Comparison of ENCODE assay signal across 7 cellular contexts in genomic region chr17:17663160-17664072, GRCh38. TPM values are rescaled to one million over a fixed set of nuclear protein-coding genes. Genes with fewer than 3 reads are reported as not detected.
A peak's percentile ranks its signal among the peaks of the same experiment; 100 is the strongest.
DNase-seq lines count a peak whose midpoint lies in the region; ATAC-seq and TF ChIP-seq lines count a peak whose summit lies in the region.

No MANE protein-coding gene starts in this region.

- peaks cover 13% of the 10 kb centered on the region for H3K9me3 Mint-ChIP-seq in activated CD4-positive, alpha-beta memory T cell treated with anti-CD3 and anti-CD28 coated beads for 36 hours
- H3K9me3 Mint-ChIP-seq in nephron, result peaks cover 13% of the 10 kb centered on the region

- peaks cover 2% of the 10 kb centered on the region for H3K36me3 Mint-ChIP-seq in activated CD4-positive, alpha-beta memory T cell treated with anti-CD3 and anti-CD28 coated beads for 36 hours
- H3K36me3 Mint-ChIP-seq in nephron (ENCODE audit: low read depth), result no peaks in the 10 kb centered on the region

- TF ChIP-seq POLR2A in stomach (IDR thresholded peaks at IDR 0.05), result no peak

- CTCF ChIA-PET in activated CD4-positive, alpha-beta memory T cell treated with anti-CD3 and anti-CD28 coated beads for 36 hours (lab: Charles Lee), result interaction anchor here (1.0 to 2.2 kb wide), 2 partner anchors 9 to 22 kb away, joined by 3 to 5 read pairs; no protein-coding TSS in a partner anchor

- H3K27me3 ChIP-seq in stomach, result peaks cover 0 to 9% (median 0%) of the 10 kb centered on the region in 3 donors

- H3K4me3 ChIP-seq in stomach, result no peak overlapping the region

- no peaks in the 10 kb centered on the region for H3K36me3 ChIP-seq in stomach

- H3K4me3 Mint-ChIP-seq in activated CD4-positive, alpha-beta memory T cell treated with anti-CD3 and anti-CD28 coated beads for 36 hours, result peak overlapping the region; percentile 21
- H3K4me3 Mint-ChIP-seq in nephron, result peak overlapping the region in 2 of 3 experiments; percentile 22 to 41

- DNase-seq in NCI-H2227 treated with DMSO at 0.1 percent for 48 hours (lab: John Stamatoyannopoulos, UW) (peak; percentile 76), stomach (peak; percentile 44)
- peak; percentile 79 for DNase-seq in activated CD4-positive, alpha-beta memory T cell treated with anti-CD3 and anti-CD28 coated beads for 36 hours
- DNase-seq in effector CD8-positive, alpha-beta T cell (lab: John Stamatoyannopoulos, UW), result peak; percentile 66

- intact Hi-C loops in activated CD4-positive, alpha-beta memory T cell treated with anti-CD3 and anti-CD28 coated beads for 36 hours (cut with micrococcal nuclease), result no loop called here
- intact Hi-C loops in stomach (cut with DNase I; ENCODE audit: low total_unique reads), result no loop called here

- 23 to 35% (median 28%) methylated on average over 7 to 19 of the region's 19 CpGs for WGBS in stomach, 5 donors

- H3K4me1 ChIP-seq in stomach, result peaks cover 0 to 14% (median 5%) of the 10 kb centered on the region in 4 donors

- no peaks in the 10 kb centered on the region for H3K27me3 Mint-ChIP-seq in activated CD4-positive, alpha-beta memory T cell treated with anti-CD3 and anti-CD28 coated beads for 36 hours
- peaks cover 14% of the 10 kb centered on the region for H3K27me3 Mint-ChIP-seq in nephron (ENCODE audit: low read depth)

- ATAC-seq in GM18517 (IDR thresholded peaks at IDR 0.05; ENCODE audit: unreplicated experiment), result peak; percentile 78
- ATAC-seq in HG02642 (IDR thresholded peaks at IDR 0.05; ENCODE audit: poor library complexity, unreplicated experiment), result peak; percentile 75

- H3K27ac ChIP-seq in stomach, result no peak overlapping the region

- TF ChIP-seq CTCF in nephron (IDR thresholded peaks at IDR 0.05; ENCODE audit: unreplicated experiment in 3 of 3), result no peak
- TF ChIP-seq CTCF in stomach (IDR thresholded peaks at IDR 0.05), result no peak

- peaks cover 12% of the 10 kb centered on the region for H3K4me1 Mint-ChIP-seq in activated CD4-positive, alpha-beta memory T cell treated with anti-CD3 and anti-CD28 coated beads for 36 hours (ENCODE audit: low read depth)
- peaks cover 22% of the 10 kb centered on the region for H3K4me1 Mint-ChIP-seq in nephron

- peaks cover 0 to 12% (median 9%) of the 10 kb centered on the region in 4 donors for H3K9me3 ChIP-seq in stomach

- H3K27ac Mint-ChIP-seq in activated CD4-positive, alpha-beta memory T cell treated with anti-CD3 and anti-CD28 coated beads for 36 hours, result no peak overlapping the region
- peak overlapping the region; percentile 57 to 69 (median 64) for H3K27ac Mint-ChIP-seq in nephron

- no peak for TF ChIP-seq EP300 in stomach (IDR thresholded peaks at IDR 0.05)

- POLR2A ChIA-PET in activated CD4-positive, alpha-beta memory T cell treated with anti-CD3 and anti-CD28 coated beads for 36 hours (lab: Charles Lee), result interaction anchor here (0.6 kb wide), 1 partner anchor 18 kb away, joined by 3 read pairs; no protein-coding TSS in a partner anchor

RNA-seq across cellular contexts. Expression of gene RAI1, which starts 17.8 kb away (rescaled TPM):
- total RNA-seq in activated CD4-positive, alpha-beta memory T cell treated with anti-CD3 and anti-CD28 coated beads for 36 hours, result 10 to 100 TPM; 10.5 to 11.0 TPM
- 10 to 100 TPM; 19.1 to 94.5 (median 46.9) TPM for total RNA-seq in stomach
- polyA plus RNA-seq in stomach, result 10 to 100 TPM in 2 of 3 donors, 1 to 10 TPM in 1; 4.6 to 12.5 (median 12.0) TPM
